In genomic region chr4:54558889-54559682, GRCh38 we compare ENCODE assay signal across 15 cellular contexts.
"Had no signal": no experiment of that assay in that cellular context is flagged by ENCODE, and none has a peak within 500 bp of the region (broad histone marks: within the 10 kb centered on the region; RNA-seq: fewer than 3 reads in every experiment).

No MANE protein-coding gene starts in this region.

- H3K4me1 ChIP-seq: suprapubic skin had no signal

- H3K36me3 ChIP-seq: suprapubic skin had no signal

- H3K27me3 ChIP-seq: suprapubic skin had no signal

- H3K27ac Mint-ChIP-seq: activated CD4-positive, alpha-beta T cell treated with anti-CD3 and anti-CD28 coated beads, Interleukin-2, amount 10 ng/mL, durations not matched to agents 24 days and 14 days; activated naive CD8-positive, alpha-beta T cell treated with anti-CD3 and anti-CD28 coated beads, Interleukin-2, amount 10 ng/mL, durations not matched to agents 7 days and 5 days; activated T-helper 1 cell treated with anti-CD3 and anti-CD28 coated beads, Interleukin-12 subunit alpha, Interleukin-12 subunit beta, Interleukin-2, Interleukin-4 antibody, amounts not matched to agents 30 ng/mL and 10 ng/mL and 1 ng/mL, durations not matched to agents 14 hours and 24 hours and 36 hours had no signal

- H3K9me3 Mint-ChIP-seq: activated CD4-positive, alpha-beta T cell treated with anti-CD3 and anti-CD28 coated beads, Interleukin-2, amount 10 ng/mL, durations not matched to agents 24 days and 14 days; activated T-helper 1 cell treated with anti-CD3 and anti-CD28 coated beads, Interleukin-12 subunit alpha, Interleukin-12 subunit beta, Interleukin-2, Interleukin-4 antibody, amounts not matched to agents 30 ng/mL and 10 ng/mL and 1 ng/mL, durations not matched to agents 14 hours and 24 hours and 36 hours; naive thymus-derived CD8-positive, alpha-beta T cell had no signal

- H3K27ac ChIP-seq: suprapubic skin had no signal

- H3K36me3 Mint-ChIP-seq: activated naive CD8-positive, alpha-beta T cell treated with anti-CD3 and anti-CD28 coated beads, Interleukin-2, amount 10 ng/mL, durations not matched to agents 7 days and 5 days; naive thymus-derived CD8-positive, alpha-beta T cell had no signal

- H3K4me1 Mint-ChIP-seq: activated CD4-positive, alpha-beta T cell treated with anti-CD3 and anti-CD28 coated beads, Interleukin-2, amount 10 ng/mL, durations not matched to agents 24 days and 14 days; activated naive CD8-positive, alpha-beta T cell treated with anti-CD3 and anti-CD28 coated beads, Interleukin-2, amount 10 ng/mL, durations not matched to agents 7 days and 5 days; naive thymus-derived CD8-positive, alpha-beta T cell had no signal

- H3K9me3 ChIP-seq: suprapubic skin had no signal

- ATAC-seq: left cardiac atrium; naive thymus-derived CD8-positive, alpha-beta T cell had no signal

- DNase-seq: activated CD4-positive, alpha-beta T cell treated with anti-CD3 and anti-CD28 coated beads, Interleukin-2, amount 10 ng/mL, durations not matched to agents 24 days and 14 days; activated CD4-positive, CD25-positive, alpha-beta regulatory T cell; activated naive CD8-positive, alpha-beta T cell treated with anti-CD3 and anti-CD28 coated beads, Interleukin-2, amount 10 ng/mL, durations not matched to agents 7 days and 5 days; foreskin fibroblast; glutamatergic neuron; left cardiac atrium; naive thymus-derived CD8-positive, alpha-beta T cell; posterior cingulate gyrus; stimulated activated CD4-positive, alpha-beta T cell treated with anti-CD3 and anti-CD28 coated beads, Interleukin-2, amount 100 ng/mL, for 48 hours; stimulated activated naive CD4-positive, alpha-beta T cell treated with Interleukin-2 at 50 U/mL for 16 hours; trophoblast cell had no signal

- H3K4me3 Mint-ChIP-seq: activated CD4-positive, alpha-beta T cell treated with anti-CD3 and anti-CD28 coated beads, Interleukin-2, amount 10 ng/mL, durations not matched to agents 24 days and 14 days; activated naive CD8-positive, alpha-beta T cell treated with anti-CD3 and anti-CD28 coated beads, Interleukin-2, amount 10 ng/mL, durations not matched to agents 7 days and 5 days; activated T-helper 1 cell treated with anti-CD3 and anti-CD28 coated beads, Interleukin-12 subunit alpha, Interleukin-12 subunit beta, Interleukin-2, Interleukin-4 antibody, amounts not matched to agents 30 ng/mL and 10 ng/mL and 1 ng/mL, durations not matched to agents 14 hours and 24 hours and 36 hours; naive thymus-derived CD8-positive, alpha-beta T cell had no signal

- FAIRE-seq: endometrium, TTC549 had no signal

- H3K27me3 Mint-ChIP-seq: activated naive CD8-positive, alpha-beta T cell treated with anti-CD3 and anti-CD28 coated beads, Interleukin-2, amount 10 ng/mL, durations not matched to agents 7 days and 5 days had no signal

- H3K4me3 ChIP-seq: suprapubic skin had no signal
